Comparison of ENCODE assay signal across 20 cellular contexts in genomic region chr14:55662757-55663156, GRCh38.
DNase-seq lines count a peak whose midpoint lies in the region; ATAC-seq, FAIRE-seq and TF ChIP-seq lines count a peak whose summit lies in the region.
"Had no signal": no experiment of that assay in that cellular context is flagged by ENCODE, and none has a peak within 500 bp of the region (broad histone marks: within the 10 kb centered on the region; RNA-seq: fewer than 3 reads in every experiment).

No MANE protein-coding gene starts in this region.

- DNase-seq in HUDEP-2 (lab: John Stamatoyannopoulos, UW; ENCODE audit: unreplicated experiment in 76 of 76) (peak in 69 of 76 experiments; percentile 1 to 77 (median 42)), heart left ventricle (peak in 2 of 5 donors; percentile 24 to 42), psoas muscle (no peak), DMS153 treated with DMSO at 0.1 percent for 48 hours (lab: John Stamatoyannopoulos, UW; ENCODE audit: unreplicated experiment) (no peak), kidney (no peak), putamen (ENCODE audit: low spot score) (no peak)
- no peak for DNase-seq in stimulated activated CD4-positive, alpha-beta T cell treated with anti-CD3 and anti-CD28 coated beads, Interleukin-15, amount 100 ng/mL, for 24 hours
- DNase-seq: C1 segment of cervical spinal cord; CD4-positive, alpha-beta memory T cell; COR-L47; DMS153; DND-41; GF-D8; GM23248 had no signal

- H3K9me3 ChIP-seq in heart left ventricle (no peaks in the 10 kb centered on the region), psoas muscle (no peaks in the 10 kb centered on the region), kidney (ENCODE audit: control insufficient read depth in 1 of 2, low read length in 2 of 2) (no peaks in the 10 kb centered on the region)

- H3K27me3 ChIP-seq in heart left ventricle (no peaks in the 10 kb centered on the region), psoas muscle (ENCODE audit: insufficient read depth in 3 of 3, low read length in 2 of 3) (no peaks in the 10 kb centered on the region)

- ATAC-seq in heart left ventricle: peak; percentile 60 to 88 (median 80)
- peak in 3 of 4 donors; percentile 60 to 62 (median 62) for ATAC-seq in psoas muscle
- ATAC-seq: HCT116 had no signal

- FAIRE-seq in G401.6 (lab: Jason Lieb, UNC) (peak; percentile 25), kidney (lab: Jason Lieb, UNC) (no peak)
- FAIRE-seq: A204.1, D721Med, GM18507, H54 had no signal

- WGBS in heart left ventricle, 4 donors: 40 to 55% (median 52%) methylated on average over 5 of the region's 5 CpGs
- 32 to 60% (median 34%) methylated on average over 5 of the region's 5 CpGs for WGBS in psoas muscle, 3 donors

- no peak for TF ChIP-seq CTCF in heart left ventricle (IDR thresholded peaks at IDR 0.05)
- TF ChIP-seq CTCF in psoas muscle (IDR thresholded peaks at IDR 0.05): no peak
- TF ChIP-seq CTCF in kidney (IDR thresholded peaks at IDR 0.05; ENCODE audit: borderline replicate concordance, extremely low read depth, insufficient read depth): no peak

- no peak overlapping the region for H3K9ac ChIP-seq in kidney (ENCODE audit: low read length in 2 of 2)
- H3K9ac ChIP-seq: GM23248 had no signal

- TF ChIP-seq POLR2A in heart left ventricle (IDR thresholded peaks at IDR 0.05): no peak

- H3K27ac ChIP-seq in heart left ventricle (peak overlapping the region in 8 of 12 donors; percentile 1 to 60 (median 23)), psoas muscle (peak overlapping the region; percentile 79), kidney (ENCODE audit: low read depth in 2 of 2, low read length in 2 of 2) (no peak overlapping the region)
- H3K27ac ChIP-seq: GM23248 had no signal

- intact Hi-C loops in heart left ventricle (cut with DNase I): loop anchor here in 1 of 10 donors (10.0 kb wide), 1 partner anchor 218 kb away; the partner anchor contains the start of gene TBPL2
- intact Hi-C loops in psoas muscle (cut with DNase I): no loop called here
- intact Hi-C loops in kidney (cut with DNase I): no loop called here

- H3K4me3 ChIP-seq in heart left ventricle (no peak overlapping the region), psoas muscle (peak overlapping the region; percentile 37), kidney (ENCODE audit: low read length in 2 of 2) (no peak overlapping the region)
- H3K4me3 ChIP-seq: GM23248 had no signal

- peaks cover 0 to 16% (median 4%) of the 10 kb centered on the region in 12 donors for H3K4me1 ChIP-seq in heart left ventricle
- peaks cover 23% of the 10 kb centered on the region for H3K4me1 ChIP-seq in psoas muscle
- no peaks in the 10 kb centered on the region for H3K4me1 ChIP-seq in kidney (ENCODE audit: control insufficient read depth in 1 of 2, insufficient read depth in 1 of 2, low read depth in 1 of 2, low read length in 2 of 2)

- H3K36me3 ChIP-seq in heart left ventricle: peaks cover 0 to 89% (median 68%) of the 10 kb centered on the region in 9 donors
- H3K36me3 ChIP-seq in psoas muscle (ENCODE audit: insufficient read depth in 1 of 2, low read depth in 1 of 2): peaks cover 3 to 49% of the 10 kb centered on the region in 2 donors
- peaks cover 7 to 32% of the 10 kb centered on the region in 2 donors for H3K36me3 ChIP-seq in kidney (ENCODE audit: control insufficient read depth in 1 of 2, insufficient read depth in 2 of 2, low read length in 2 of 2)

Comparison
In these comparisons a context has a peak if more than half of its experiments do, and no peak if none do; other contexts are left out.
1. DNase-seq: peak in HUDEP-2 (69 of 76); none in psoas muscle (0 of 2), DMS153 treated with DMSO at 0.1 percent for 48 hours (single experiment), stimulated activated CD4-positive, alpha-beta T cell treated with anti-CD3 and anti-CD28 coated beads, Interleukin-15, amount 100 ng/mL, for 24 hours (single experiment), kidney (single experiment) and putamen (single experiment).
2. H3K27ac ChIP-seq: peak in heart left ventricle (8 of 12) and psoas muscle (single experiment); none in kidney (0 of 2).